In the genomic region with DNA sequence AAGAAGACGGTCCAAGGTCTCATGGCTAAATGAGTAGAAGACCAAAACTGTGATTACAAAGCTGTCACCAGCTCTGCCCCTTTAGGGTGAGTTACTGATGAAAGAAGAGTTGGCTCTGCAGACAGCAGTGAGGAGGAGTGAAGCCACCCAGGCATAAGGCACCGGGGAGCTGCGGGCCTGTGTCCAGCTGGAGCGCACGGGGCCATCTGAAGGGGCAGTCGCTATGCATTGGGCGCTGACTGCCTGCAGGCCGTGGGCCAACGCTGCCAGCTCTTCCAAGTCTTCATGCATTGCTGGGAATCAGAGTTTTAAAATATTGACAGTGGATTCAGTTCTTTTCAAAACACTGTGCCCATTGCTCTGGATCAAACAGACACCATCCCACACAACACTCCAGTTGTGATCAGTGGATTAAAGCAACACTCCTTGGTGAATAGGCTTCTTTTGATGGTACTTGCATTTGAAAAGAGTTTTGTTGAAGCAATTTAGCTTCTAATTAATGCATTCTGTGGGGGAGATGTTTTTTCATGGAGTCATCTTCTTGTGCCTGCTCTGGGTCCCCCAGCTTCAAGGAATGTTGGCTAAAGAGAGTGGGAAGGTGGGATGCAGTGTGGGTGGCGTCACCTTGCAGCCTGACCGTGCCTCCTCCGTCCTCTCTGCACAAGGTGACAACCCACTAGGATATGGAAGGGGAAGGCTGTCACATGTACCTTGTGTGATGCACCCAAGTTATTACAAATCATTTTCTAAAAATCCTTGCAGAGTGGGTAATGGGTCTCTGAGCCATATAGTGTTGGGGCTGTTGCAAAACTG, we compare ENCODE assay signal across 20 cellular contexts.
DNase-seq lines count a peak whose midpoint lies in the region; ATAC-seq and TF ChIP-seq lines count a peak whose summit lies in the region.
"Had no signal": no experiment of that assay in that cellular context is flagged by ENCODE, and none has a peak within 500 bp of the region (broad histone marks: within the 10 kb centered on the region; RNA-seq: fewer than 3 reads in every experiment).

No MANE protein-coding gene starts in this region.

- H3K4me2 ChIP-seq in fibroblast of lung (ENCODE audit: extremely low read depth, insufficient read depth, low read length) = peak overlapping the region; percentile 51

- no peak overlapping the region for H2AFZ ChIP-seq in fibroblast of lung (ENCODE audit: low read length)

- DNase-seq in WERI-Rb-1 = no peak
- DNase-seq in fibroblast of lung (ENCODE audit: low read depth in 2 of 2) = no peak
- DNase-seq in nephron progenitor cell = no peak
- no peak for DNase-seq in transverse colon
- DNase-seq in NCI-H69 (lab: John Stamatoyannopoulos, UW) = no peak
- DNase-seq in DMS153 (lab: John Stamatoyannopoulos, UW) = no peak
- DNase-seq in effector CD4-positive, alpha-beta T cell = no peak
- DNase-seq: activated CD4-positive, CD25-positive, alpha-beta regulatory T cell; activated naive CD8-positive, alpha-beta T cell treated with anti-CD3 and anti-CD28 coated beads for 36 hours; effector CD8-positive, alpha-beta T cell; KG1; NCI-H1092; NCI-H2029 treated with DMSO at 0.1 percent for 48 hours; Right ventricle myocardium superior; stimulated activated CD4-positive, alpha-beta T cell treated with anti-CD3 and anti-CD28 coated beads, Interleukin-2, amount 100 ng/mL, for 48 hours; T-helper 1 cell had no signal

- intact Hi-C loops in transverse colon (cut with DNase I; ENCODE audit: low total_unique reads) = no loop called here

- H3K4me1 Mint-ChIP-seq in nephron progenitor cell = peaks cover 87% of the 10 kb centered on the region
- H3K4me1 Mint-ChIP-seq: activated naive CD8-positive, alpha-beta T cell treated with anti-CD3 and anti-CD28 coated beads for 36 hours; B cell had no signal

- TF ChIP-seq CTCF in WERI-Rb-1 (IDR thresholded peaks at IDR 0.05; ENCODE audit: low read depth, low read length) (no peak), fibroblast of lung (conservative IDR thresholded peaks at IDR 0.05 in 1 of 2, IDR thresholded peaks at IDR 0.05 in 1 of 2; ENCODE audit: low read depth in 1 of 2, low read length in 2 of 2) (no peak), nephron progenitor cell (IDR thresholded peaks at IDR 0.05) (no peak), transverse colon (IDR thresholded peaks at IDR 0.05) (no peak)

- 82% methylated on average over 12 of the region's 12 CpGs; no CpG with 5 or more reads in 1 of the 2 donors for WGBS in transverse colon (ENCODE audit: low coverage in 1 of 2), 2 donors

- H3K4me3 Mint-ChIP-seq in nephron progenitor cell = peak overlapping the region; percentile 2
- H3K4me3 Mint-ChIP-seq: activated naive CD8-positive, alpha-beta T cell treated with anti-CD3 and anti-CD28 coated beads for 36 hours; B cell had no signal

- H3K27ac ChIP-seq in WERI-Rb-1 = peak overlapping the region; percentile 60
- peak overlapping the region; percentile 50 for H3K27ac ChIP-seq in fibroblast of lung (ENCODE audit: insufficient read depth, low read length)
- peak overlapping the region in 3 of 4 donors; percentile 2 to 75 (median 11) for H3K27ac ChIP-seq in transverse colon

- in situ Hi-C loops in transverse colon (cut with MboI; ENCODE audit: low pct_ligation_motif_present in 1 of 4, low pct_unique_long_range_greater_than_20kb in 1 of 4, low sequenced_read_pairs in 3 of 4) = no loop called here

- H3K9me3 ChIP-seq in WERI-Rb-1 (ENCODE audit: severe bottlenecking) (no peaks in the 10 kb centered on the region), fibroblast of lung (ENCODE audit: control insufficient read depth, insufficient read depth, low read depth, low read length) (no peaks in the 10 kb centered on the region), transverse colon (no peaks in the 10 kb centered on the region)
- H3K9me3 ChIP-seq: Caco-2 had no signal

- H4K20me1 ChIP-seq in fibroblast of lung (ENCODE audit: control insufficient read depth, extremely low read depth, insufficient read depth, low read length) = no peaks in the 10 kb centered on the region

- H3K9me3 Mint-ChIP-seq in nephron progenitor cell = no peaks in the 10 kb centered on the region
- H3K9me3 Mint-ChIP-seq: activated naive CD8-positive, alpha-beta T cell treated with anti-CD3 and anti-CD28 coated beads for 36 hours had no signal

- H3K36me3 ChIP-seq in WERI-Rb-1 (no peaks in the 10 kb centered on the region; the same call in 1 of the 2 replicates), fibroblast of lung (ENCODE audit: control insufficient read depth, insufficient read depth, low read length) (no peaks in the 10 kb centered on the region), transverse colon (no peaks in the 10 kb centered on the region)

- H3K4me1 ChIP-seq in fibroblast of lung (ENCODE audit: control insufficient read depth, extremely low read depth, insufficient read depth, low read length) (no peaks in the 10 kb centered on the region), transverse colon (peaks cover 21 to 63% (median 34%) of the 10 kb centered on the region in 4 donors)

- peak overlapping the region; percentile 94 for H3K27ac Mint-ChIP-seq in nephron progenitor cell
- H3K27ac Mint-ChIP-seq: activated naive CD8-positive, alpha-beta T cell treated with anti-CD3 and anti-CD28 coated beads for 36 hours; B cell had no signal

- no peak overlapping the region for H3K9ac ChIP-seq in fibroblast of lung (ENCODE audit: insufficient read depth, low read length)

- peaks cover 3% of the 10 kb centered on the region for H3K27me3 Mint-ChIP-seq in nephron progenitor cell (ENCODE audit: low read depth, poor library complexity)
- H3K27me3 Mint-ChIP-seq: activated naive CD8-positive, alpha-beta T cell treated with anti-CD3 and anti-CD28 coated beads for 36 hours; B cell had no signal

- H3K36me3 Mint-ChIP-seq in nephron progenitor cell (ENCODE audit: low read depth) = peaks cover 28% of the 10 kb centered on the region
- H3K36me3 Mint-ChIP-seq: activated naive CD8-positive, alpha-beta T cell treated with anti-CD3 and anti-CD28 coated beads for 36 hours had no signal

- no peak for ATAC-seq in GM21825 (IDR thresholded peaks at IDR 0.05; ENCODE audit: unreplicated experiment)
- ATAC-seq: HCT116 had no signal

- no peaks in the 10 kb centered on the region for H3K27me3 ChIP-seq in WERI-Rb-1 (ENCODE audit: insufficient read depth, low read depth, severe bottlenecking)
- no peaks in the 10 kb centered on the region for H3K27me3 ChIP-seq in fibroblast of lung (ENCODE audit: control insufficient read depth, insufficient read depth, low read length)
- no peaks in the 10 kb centered on the region for H3K27me3 ChIP-seq in transverse colon

- TF ChIP-seq EP300 in transverse colon (IDR thresholded peaks at IDR 0.05; ENCODE audit: low read depth) = no peak

- no peak for TF ChIP-seq POLR2A in transverse colon (IDR thresholded peaks at IDR 0.05)

- no peak overlapping the region for H3K4me3 ChIP-seq in WERI-Rb-1 (ENCODE audit: low read depth, low read length)
- H3K4me3 ChIP-seq in fibroblast of lung (replicated peaks in 1 of 4; ENCODE audit: control extremely low read depth in 1 of 4, insufficient read depth in 1 of 4, low read depth in 3 of 4, low read length in 4 of 4) = peak overlapping the region in 3 of 4 experiments; percentile 8 to 18 (median 9)
- H3K4me3 ChIP-seq in transverse colon = no peak overlapping the region

- H3K79me2 ChIP-seq in fibroblast of lung (ENCODE audit: control insufficient read depth, insufficient read depth, low read length) = no peaks in the 10 kb centered on the region

Comparison
In these comparisons a context has a peak if more than half of its experiments do, and no peak if none do; other contexts are left out.
1. H3K4me3 ChIP-seq: peak in fibroblast of lung (3 of 4); none in WERI-Rb-1 (single experiment) and transverse colon (0 of 4).
2. Peak in every context shown above with its lines, with median percentiles within 50 percentile points of each other: H3K27ac ChIP-seq.